Comparison of ENCODE assay signal across 8 cellular contexts in genomic region chr4:82201805-82202636, GRCh38.
DNase-seq lines count a peak whose midpoint lies in the region; ATAC-seq, FAIRE-seq and TF ChIP-seq lines count a peak whose summit lies in the region.

No MANE protein-coding gene starts in this region.

- no peaks in the 10 kb centered on the region for H3K4me1 ChIP-seq in heart left ventricle
- H3K4me1 ChIP-seq in RWPE2 (ENCODE audit: insufficient read depth, poor library complexity, severe bottlenecking), result no peaks in the 10 kb centered on the region

- H3K36me3 Mint-ChIP-seq in stimulated activated effector memory CD8-positive, alpha-beta T cell treated with anti-CD3 and anti-CD28 coated beads, Interleukin-12 subunit alpha, Interleukin-12 subunit beta, amount 100 ng/mL, for 72 hours, result no peaks in the 10 kb centered on the region

- DNase-seq in heart left ventricle (peak in 2 of 5 donors; percentile 10 to 40), Right ventricle myocardium inferior (ENCODE audit: missing footprints) (no peak), M059J (ENCODE audit: low read depth) (peak; percentile 29), RWPE2 (ENCODE audit: low spot score) (no peak), astrocyte of the cerebellum (ENCODE audit: low read depth) (peak; percentile 23), left colon (peak in 1 of 2 donors; percentile 58), urothelium cell line (ENCODE audit: low spot score) (no peak)
- peak in 1 of 2 donors; percentile 62 for DNase-seq in stimulated activated effector memory CD8-positive, alpha-beta T cell treated with anti-CD3 and anti-CD28 coated beads, Interleukin-12 subunit alpha, Interleukin-12 subunit beta, amount 100 ng/mL, for 72 hours (ENCODE audit: low spot score in 2 of 2)

- H3K9me3 ChIP-seq in heart left ventricle, result peaks cover 0 to 12% (median 0%) of the 10 kb centered on the region in 12 donors
- no peaks in the 10 kb centered on the region for H3K9me3 ChIP-seq in RWPE2 (ENCODE audit: severe bottlenecking)

- 44 to 56% (median 53%) methylated on average over 3 of the region's 3 CpGs for WGBS in heart left ventricle, 4 donors

- ATAC-seq in heart left ventricle (peak in 1 of 4 donors; percentile 51), Right ventricle myocardium inferior (no peak), RWPE2 (ENCODE audit: low read depth) (peak; percentile 55; the same call in 1 of the 3 replicates), left colon (peak; percentile 49)
- ATAC-seq in stimulated activated effector memory CD8-positive, alpha-beta T cell treated with anti-CD3 and anti-CD28 coated beads, Interleukin-12 subunit alpha, Interleukin-12 subunit beta, amount 100 ng/mL, for 72 hours, result peak; percentile 54

- FAIRE-seq in urothelium cell line (lab: Jason Lieb, UNC), result no peak

- no peaks in the 10 kb centered on the region for H3K9me3 Mint-ChIP-seq in stimulated activated effector memory CD8-positive, alpha-beta T cell treated with anti-CD3 and anti-CD28 coated beads, Interleukin-12 subunit alpha, Interleukin-12 subunit beta, amount 100 ng/mL, for 72 hours

- H3K4me1 Mint-ChIP-seq in stimulated activated effector memory CD8-positive, alpha-beta T cell treated with anti-CD3 and anti-CD28 coated beads, Interleukin-12 subunit alpha, Interleukin-12 subunit beta, amount 100 ng/mL, for 72 hours, result peaks cover 5% of the 10 kb centered on the region

- H3K27me3 ChIP-seq in heart left ventricle, result no peaks in the 10 kb centered on the region
- H3K27me3 ChIP-seq in RWPE2 (ENCODE audit: insufficient read depth, poor library complexity, severe bottlenecking), result no peaks in the 10 kb centered on the region

- H3K27ac ChIP-seq in heart left ventricle (no peak overlapping the region), RWPE2 (ENCODE audit: poor library complexity, severe bottlenecking) (no peak overlapping the region)

- H3K4me3 ChIP-seq in heart left ventricle (no peak overlapping the region), RWPE2 (ENCODE audit: severe bottlenecking) (no peak overlapping the region), astrocyte of the cerebellum (ENCODE audit: low read depth, low read length) (no peak overlapping the region)

- H3K4me3 Mint-ChIP-seq in stimulated activated effector memory CD8-positive, alpha-beta T cell treated with anti-CD3 and anti-CD28 coated beads, Interleukin-12 subunit alpha, Interleukin-12 subunit beta, amount 100 ng/mL, for 72 hours, result no peak overlapping the region

- H3K36me3 ChIP-seq in heart left ventricle (no peaks in the 10 kb centered on the region), RWPE2 (ENCODE audit: low read depth) (no peaks in the 10 kb centered on the region)

- in situ Hi-C loops in astrocyte of the cerebellum (cut with HindIII; ENCODE audit: low sequenced_read_pairs), result no loop called here

- no peak for TF ChIP-seq POLR2A in heart left ventricle (IDR thresholded peaks at IDR 0.05)

- intact Hi-C loops in heart left ventricle (cut with DNase I), result loop anchor here (2.0 to 10.0 kb wide), 6 partner anchors 735 to 800 kb away; no protein-coding TSS in a partner anchor
- intact Hi-C loops in Right ventricle myocardium inferior (cut with DNase I), result loop anchor here (5.0 kb wide), 1 partner anchor 795 kb away; no protein-coding TSS in a partner anchor
- intact Hi-C loops in left colon (cut with DNase I, micrococcal nuclease), result loop anchor here in 1 of 2 donors (5.0 kb wide), 1 partner anchor 795 kb away; no protein-coding TSS in a partner anchor

- TF ChIP-seq CTCF in heart left ventricle (IDR thresholded peaks at IDR 0.05), result peak; percentile 19 to 60 (median 52)
- TF ChIP-seq CTCF in RWPE2 (IDR thresholded peaks at IDR 0.05; ENCODE audit: poor library complexity, severe bottlenecking), result peak; percentile 69
- peak; percentile 64 for TF ChIP-seq CTCF in astrocyte of the cerebellum (IDR thresholded peaks at IDR 0.05; ENCODE audit: low read depth, low read length, missing control alignments)

- no peak overlapping the region for H3K27ac Mint-ChIP-seq in stimulated activated effector memory CD8-positive, alpha-beta T cell treated with anti-CD3 and anti-CD28 coated beads, Interleukin-12 subunit alpha, Interleukin-12 subunit beta, amount 100 ng/mL, for 72 hours

Comparison
In these comparisons a context has a peak if more than half of its experiments do, and no peak if none do; other contexts are left out.
1. DNase-seq: peak in M059J (single experiment) and astrocyte of the cerebellum (single experiment); none in Right ventricle myocardium inferior (single experiment), RWPE2 (single experiment) and urothelium cell line (single experiment).
2. Peak in every context shown above with its lines, with median percentiles within 50 percentile points of each other: CTCF ChIP-seq.